Comparison of ENCODE assay signal across 10 cellular contexts in the genomic region with DNA sequence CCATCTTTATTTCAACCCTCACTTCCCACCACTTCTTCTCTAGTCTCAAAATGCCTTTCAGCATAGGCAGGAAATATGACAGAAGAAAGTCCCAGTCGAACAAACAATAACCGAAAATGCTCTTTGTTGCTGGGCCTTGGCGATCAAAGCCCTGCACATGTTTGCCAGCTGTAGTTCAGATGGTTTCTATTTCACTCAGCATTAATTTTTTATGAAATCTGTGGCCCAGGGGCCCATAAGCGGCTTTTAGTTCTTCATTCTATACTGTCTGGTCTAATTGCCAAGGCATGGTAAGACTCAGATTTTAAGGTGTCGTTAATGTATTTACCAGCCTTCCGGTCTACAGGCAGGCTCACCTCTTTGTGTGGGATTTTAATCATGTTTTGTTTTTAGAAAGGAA. TPM values are rescaled to one million over a fixed set of nuclear protein-coding genes. Genes with fewer than 3 reads are reported as not detected.
A peak's percentile ranks its signal among the peaks of the same experiment; 100 is the strongest.
DNase-seq lines count a peak whose midpoint lies in the region; ATAC-seq and TF ChIP-seq lines count a peak whose summit lies in the region.
"Had no signal": no experiment of that assay in that cellular context is flagged by ENCODE, and none has a peak within 500 bp of the region (broad histone marks: within the 10 kb centered on the region; RNA-seq: fewer than 3 reads in every experiment).

No MANE protein-coding gene starts in this region.

- H3K4me1 ChIP-seq in BLaER1 = peaks cover 44% of the 10 kb centered on the region

- no peak for TF ChIP-seq CTCF in omental fat pad (IDR thresholded peaks at IDR 0.05)

- H3K27me3 ChIP-seq in BLaER1 = no peaks in the 10 kb centered on the region; the same call in 1 of the 2 replicates
- no peaks in the 10 kb centered on the region for H3K27me3 ChIP-seq in H7 (ENCODE audit: control insufficient read depth, insufficient read depth, low read length)

- no peak overlapping the region for H3K4me3 Mint-ChIP-seq in T-helper 17 cell
- H3K4me3 Mint-ChIP-seq: activated naive CD8-positive, alpha-beta T cell had no signal

- H3K36me3 Mint-ChIP-seq in T-helper 17 cell (ENCODE audit: low read depth) = no peaks in the 10 kb centered on the region
- H3K36me3 Mint-ChIP-seq: activated naive CD8-positive, alpha-beta T cell had no signal

- DNase-seq in T-helper 17 cell (no peak), NCI-H82 (lab: John Stamatoyannopoulos, UW) (no peak), H7 (no peak), omental fat pad (ENCODE audit: low spot score) (no peak), putamen (ENCODE audit: low spot score) (no peak)
- DNase-seq: foreskin melanocyte had no signal

- H3K4me3 ChIP-seq in BLaER1 = no peak overlapping the region
- no peak overlapping the region for H3K4me3 ChIP-seq in H7 (ENCODE audit: insufficient read depth, low read depth, low read length)

- H3K36me3 ChIP-seq in BLaER1 (no peaks in the 10 kb centered on the region), H7 (replicated peaks; ENCODE audit: control insufficient read depth, insufficient read depth, low read length) (no peaks in the 10 kb centered on the region)

- 0 out of 2 replicates have a peak, but pooled peaks cover 7% of the 10 kb centered on the region for H3K9me3 ChIP-seq in BLaER1
- H3K9me3 ChIP-seq in T-helper 17 cell (ENCODE audit: control insufficient read depth, low read length, poor library complexity, severe bottlenecking) = no peaks in the 10 kb centered on the region

- H3K27ac Mint-ChIP-seq in T-helper 17 cell = no peak overlapping the region
- H3K27ac Mint-ChIP-seq: activated naive CD8-positive, alpha-beta T cell had no signal

- no peaks in the 10 kb centered on the region for H4K20me1 ChIP-seq in BLaER1

- ATAC-seq in GM19397 (IDR thresholded peaks at IDR 0.05; ENCODE audit: unreplicated experiment) (peak; percentile 69), HG03097 (IDR thresholded peaks at IDR 0.05; ENCODE audit: low FRiP score, unreplicated experiment) (peak; percentile 29), T-helper 17 cell (peak; percentile 32), omental fat pad (ENCODE audit: low FRiP score) (no peak)

- H3K27ac ChIP-seq in BLaER1 = peak overlapping the region; percentile 72

- peak overlapping the region; percentile 17; the same call in 1 of the 2 replicates for H3K9ac ChIP-seq in BLaER1

- peaks cover 6% of the 10 kb centered on the region for H3K4me1 Mint-ChIP-seq in T-helper 17 cell

- H3K4me2 ChIP-seq in BLaER1 = peak overlapping the region; percentile 74

- peaks cover 15% of the 10 kb centered on the region for H3K27me3 Mint-ChIP-seq in T-helper 17 cell
- H3K27me3 Mint-ChIP-seq: activated naive CD8-positive, alpha-beta T cell had no signal

RNA-seq across cellular contexts. Expression of a gene that starts 10.9 kb away (rescaled TPM):
- total RNA-seq in T-helper 17 cell (100 to 1,000 TPM in 1 of 2 donors, 1 to 10 TPM in 1; 8.5 to 305 TPM), omental fat pad (100 to 1,000 TPM; 134 to 529 (median 302) TPM)
- total RNA-seq in H7 (2014; rRNA removed; shearing (Covaris generic)) = 1.3 TPM in 1 of 2 replicates, not detected in the other
